Comparison of ENCODE assay signal across 8 cellular contexts in genomic region chr1:150548632-150549495, GRCh38. TPM values are rescaled to one million over a fixed set of nuclear protein-coding genes. Genes with fewer than 3 reads are reported as not detected.
A peak's percentile ranks its signal among the peaks of the same experiment; 100 is the strongest.
DNase-seq lines count a peak whose midpoint lies in the region; ATAC-seq and TF ChIP-seq lines count a peak whose summit lies in the region.

ADAMTSL4 (plus strand) TSS chr1:150549408; CDS start chr1:150552289, 2,881 bp downstream.

- H3K4me1 Mint-ChIP-seq in T-helper 1 cell treated with Interleukin-12 subunit alpha and Interleukin-12 subunit beta and Interleukin-4 antibody, amounts not matched to agents 30 μg/mL and 1 μg/mL, for 36 hours (ENCODE audit: low read depth), result peaks cover 21% of the 10 kb centered on the region

- peak; percentile 64 to 79 for ATAC-seq in lower lobe of right lung

- H3K4me3 ChIP-seq in ectodermal cell (ENCODE audit: insufficient read depth, low read depth, low read length), result peak within 1 kb of the TSS; percentile 41
- peak within 1 kb of the TSS; percentile 67 for H3K4me3 ChIP-seq in lower lobe of right lung
- peak within 1 kb of the TSS; percentile 55 for H3K4me3 ChIP-seq in thymus (ENCODE audit: low read length)

- peaks cover 7% of the 10 kb centered on the region for H3K4me1 ChIP-seq in ectodermal cell (ENCODE audit: control insufficient read depth, insufficient read depth, low read length)
- H3K4me1 ChIP-seq in lower lobe of right lung, result peaks cover 40% of the 10 kb centered on the region
- peaks cover 16% of the 10 kb centered on the region for H3K4me1 ChIP-seq in thymus (ENCODE audit: control insufficient read depth, insufficient read depth, low read length)

- peak within 1 kb of the TSS; percentile 45 for H3K27ac Mint-ChIP-seq in T-helper 1 cell treated with Interleukin-12 subunit alpha and Interleukin-12 subunit beta and Interleukin-4 antibody, amounts not matched to agents 30 μg/mL and 1 μg/mL, for 36 hours

- peak within 1 kb of the TSS; percentile 83 for H3K4me3 Mint-ChIP-seq in T-helper 1 cell treated with Interleukin-12 subunit alpha and Interleukin-12 subunit beta and Interleukin-4 antibody, amounts not matched to agents 30 μg/mL and 1 μg/mL, for 36 hours

- DNase-seq in ACHN (peak; percentile 83), lower lobe of right lung (peak; percentile 86), NCI-H2107 (lab: John Stamatoyannopoulos, UW) (no peak)

- H3K36me3 Mint-ChIP-seq in T-helper 1 cell treated with Interleukin-12 subunit alpha and Interleukin-12 subunit beta and Interleukin-4 antibody, amounts not matched to agents 30 μg/mL and 1 μg/mL, for 36 hours (ENCODE audit: low read depth), result no peaks in the 10 kb centered on the region

- peaks cover 39% of the 10 kb centered on the region for H3K27me3 ChIP-seq in ectodermal cell (ENCODE audit: control insufficient read depth, insufficient read depth, low read length, poor library complexity, severe bottlenecking)
- H3K27me3 ChIP-seq in lower lobe of right lung (ENCODE audit: low read depth), result no peaks in the 10 kb centered on the region
- peaks cover 25% of the 10 kb centered on the region for H3K27me3 ChIP-seq in thymus (ENCODE audit: control insufficient read depth, insufficient read depth)

- intact Hi-C loops in lower lobe of right lung (cut with DNase I), result no loop called here

- in situ Hi-C loops in ACHN (cut with HindIII; ENCODE audit: low pct_ligation_motif_present, low pct_unique_long_range_greater_than_20kb, low sequenced_read_pairs), result no loop called here

- no peaks in the 10 kb centered on the region for H3K9me3 Mint-ChIP-seq in T-helper 1 cell treated with Interleukin-12 subunit alpha and Interleukin-12 subunit beta and Interleukin-4 antibody, amounts not matched to agents 30 μg/mL and 1 μg/mL, for 36 hours

- no peaks in the 10 kb centered on the region for H3K9me3 ChIP-seq in ectodermal cell (ENCODE audit: control insufficient read depth, low read length)
- H3K9me3 ChIP-seq in lower lobe of right lung, result no peaks in the 10 kb centered on the region
- H3K9me3 ChIP-seq in thymus (ENCODE audit: control insufficient read depth), result no peaks in the 10 kb centered on the region

- H3K36me3 ChIP-seq in ectodermal cell (ENCODE audit: control insufficient read depth, insufficient read depth, low read length) (no peaks in the 10 kb centered on the region), lower lobe of right lung (no peaks in the 10 kb centered on the region), thymus (ENCODE audit: control insufficient read depth, insufficient read depth) (no peaks in the 10 kb centered on the region)

- 1 to 2% methylated on average over 91 of the region's 91 CpGs for WGBS in ectodermal cell, 2 experiments
- WGBS in thymus, result under 1% methylated on average over 91 of the region's 91 CpGs

- TF ChIP-seq CTCF in GM12873 (IDR thresholded peaks at IDR 0.05; ENCODE audit: insufficient read depth, low read depth, low read length, missing control alignments), result peak; percentile 21
- TF ChIP-seq CTCF in LNCAP (IDR thresholded peaks at IDR 0.05), result peak; percentile 23; the same call in 1 of the 2 replicates
- TF ChIP-seq CTCF in lower lobe of right lung (IDR thresholded peaks at IDR 0.05), result peak; percentile 17

- H3K27ac ChIP-seq in ectodermal cell (ENCODE audit: insufficient read depth, low read depth, low read length, poor library complexity, severe bottlenecking) (no peak within 1 kb of the TSS), lower lobe of right lung (peak within 1 kb of the TSS; percentile 85), thymus (ENCODE audit: low read depth) (peak within 1 kb of the TSS; percentile 42)

- H3K27me3 Mint-ChIP-seq in T-helper 1 cell treated with Interleukin-12 subunit alpha and Interleukin-12 subunit beta and Interleukin-4 antibody, amounts not matched to agents 30 μg/mL and 1 μg/mL, for 36 hours (ENCODE audit: low read depth), result peaks cover 30% of the 10 kb centered on the region

RNA-seq across cellular contexts. Expression of gene ADAMTSL4, which starts in this region (rescaled TPM):
- 0.37 TPM for polyA plus RNA-seq in ectodermal cell (2013, experiment 1 of 4)
- 0.75 TPM for polyA plus RNA-seq in ectodermal cell (2013, experiment 2 of 4)
- 0.64 TPM for polyA plus RNA-seq in ectodermal cell (2013, experiment 3 of 4)
- polyA plus RNA-seq in ectodermal cell (2013, experiment 4 of 4), result 0.57 TPM
- total RNA-seq in lower lobe of right lung, result 164 TPM
- 17.9 TPM for polyA plus RNA-seq in thymus
